ENCODE assay signal across 1 cellular context in the genomic region with DNA sequence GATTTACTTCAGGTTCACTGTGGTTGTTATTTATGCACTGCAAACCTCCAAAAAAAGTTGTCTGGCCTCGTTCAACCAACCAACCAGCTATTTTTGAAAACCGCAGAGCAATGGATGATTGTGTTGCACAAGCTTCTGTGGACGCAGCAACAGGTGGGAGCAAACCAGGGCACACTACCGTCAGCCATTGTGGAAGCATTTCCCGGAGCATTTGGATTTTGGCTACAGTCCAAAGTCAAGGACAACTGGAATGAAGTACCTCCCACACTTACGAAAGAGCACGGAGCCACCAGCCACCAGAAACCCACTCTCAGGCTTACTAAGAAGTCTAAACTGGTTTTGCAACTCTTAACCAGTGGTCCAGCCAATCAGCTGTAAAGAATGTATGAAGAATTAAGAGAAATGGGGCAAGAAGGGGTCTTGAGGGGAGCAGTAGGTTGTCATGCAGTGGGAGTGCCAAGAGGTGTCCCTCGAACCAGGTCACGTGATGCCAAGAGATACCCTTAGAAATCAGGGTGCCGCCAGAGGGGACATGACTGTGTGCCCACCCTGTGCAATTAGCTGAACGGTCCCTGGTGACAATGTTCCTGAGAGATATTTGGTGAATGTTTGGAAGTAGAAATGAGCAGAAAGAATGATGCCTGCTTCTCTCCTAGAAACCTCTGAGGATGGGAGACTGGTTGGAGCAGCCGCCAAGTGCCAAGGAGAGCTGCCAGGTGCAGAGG.
TF ChIP-seq lines count a peak whose summit lies in the region.

No MANE protein-coding gene starts in this region.

TF ChIP-seq in K562, 482 proteins besides CTCF, POLR2A, EP300 and RAD21 (continued from another document):
- TF ChIP-seq, protein P1, sequence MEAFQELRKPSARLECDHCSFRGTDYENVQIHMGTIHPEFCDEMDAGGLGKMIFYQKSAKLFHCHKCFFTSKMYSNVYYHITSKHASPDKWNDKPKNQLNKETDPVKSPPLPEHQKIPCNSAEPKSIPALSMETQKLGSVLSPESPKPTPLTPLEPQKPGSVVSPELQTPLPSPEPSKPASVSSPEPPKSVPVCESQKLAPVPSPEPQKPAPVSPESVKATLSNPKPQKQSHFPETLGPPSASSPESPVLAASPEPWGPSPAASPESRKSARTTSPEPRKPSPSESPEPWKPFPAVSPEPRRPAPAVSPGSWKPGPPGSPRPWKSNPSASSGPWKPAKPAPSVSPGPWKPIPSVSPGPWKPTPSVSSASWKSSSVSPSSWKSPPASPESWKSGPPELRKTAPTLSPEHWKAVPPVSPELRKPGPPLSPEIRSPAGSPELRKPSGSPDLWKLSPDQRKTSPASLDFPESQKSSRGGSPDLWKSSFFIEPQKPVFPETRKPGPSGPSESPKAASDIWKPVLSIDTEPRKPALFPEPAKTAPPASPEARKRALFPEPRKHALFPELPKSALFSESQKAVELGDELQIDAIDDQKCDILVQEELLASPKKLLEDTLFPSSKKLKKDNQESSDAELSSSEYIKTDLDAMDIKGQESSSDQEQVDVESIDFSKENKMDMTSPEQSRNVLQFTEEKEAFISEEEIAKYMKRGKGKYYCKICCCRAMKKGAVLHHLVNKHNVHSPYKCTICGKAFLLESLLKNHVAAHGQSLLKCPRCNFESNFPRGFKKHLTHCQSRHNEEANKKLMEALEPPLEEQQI (IDR thresholded peaks at IDR 0.05): no peak
- TF ChIP-seq EP400 (IDR thresholded peaks at IDR 0.05) (no peak), RBM34 (IDR thresholded peaks at IDR 0.05; ENCODE audit: borderline replicate concordance, insufficient read depth, low read length) (no peak), NFIC (IDR thresholded peaks at IDR 0.05) (peak; percentile 13; the same call in 1 of the 2 replicates), ATF7 (IDR thresholded peaks at IDR 0.05) (no peak), RAD51 (IDR thresholded peaks at IDR 0.05; ENCODE audit: borderline replicate concordance, low read depth) (peak; percentile 36; the same call in 1 of the 2 replicates), ARID2 (IDR thresholded peaks at IDR 0.05) (no peak), EHMT2 (IDR thresholded peaks at IDR 0.05) (no peak), MXI1 (IDR thresholded peaks at IDR 0.05; ENCODE audit: low read depth, low read length) (no peak), TRIM24 (IDR thresholded peaks at IDR 0.05) (no peak), GABPB2 (CRISPR knock-in tag; conservative IDR thresholded peaks at IDR 0.05) (no peak), FOXA1 (IDR thresholded peaks at IDR 0.05; ENCODE audit: borderline replicate concordance) (no peak), TCF3 (CRISPR knock-in tag; IDR thresholded peaks at IDR 0.05) (no peak), PRPF4 (IDR thresholded peaks at IDR 0.05; ENCODE audit: insufficient read depth, low read depth, low read length, poor library complexity, severe bottlenecking) (no peak)
- TF ChIP-seq, protein P2, sequence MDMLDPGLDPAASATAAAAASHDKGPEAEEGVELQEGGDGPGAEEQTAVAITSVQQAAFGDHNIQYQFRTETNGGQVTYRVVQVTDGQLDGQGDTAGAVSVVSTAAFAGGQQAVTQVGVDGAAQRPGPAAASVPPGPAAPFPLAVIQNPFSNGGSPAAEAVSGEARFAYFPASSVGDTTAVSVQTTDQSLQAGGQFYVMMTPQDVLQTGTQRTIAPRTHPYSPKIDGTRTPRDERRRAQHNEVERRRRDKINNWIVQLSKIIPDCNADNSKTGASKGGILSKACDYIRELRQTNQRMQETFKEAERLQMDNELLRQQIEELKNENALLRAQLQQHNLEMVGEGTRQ (CRISPR knock-in tag; IDR thresholded peaks at IDR 0.05): peak; percentile 40; the same call in 1 of the 2 replicates
- TF ChIP-seq, protein P3, sequence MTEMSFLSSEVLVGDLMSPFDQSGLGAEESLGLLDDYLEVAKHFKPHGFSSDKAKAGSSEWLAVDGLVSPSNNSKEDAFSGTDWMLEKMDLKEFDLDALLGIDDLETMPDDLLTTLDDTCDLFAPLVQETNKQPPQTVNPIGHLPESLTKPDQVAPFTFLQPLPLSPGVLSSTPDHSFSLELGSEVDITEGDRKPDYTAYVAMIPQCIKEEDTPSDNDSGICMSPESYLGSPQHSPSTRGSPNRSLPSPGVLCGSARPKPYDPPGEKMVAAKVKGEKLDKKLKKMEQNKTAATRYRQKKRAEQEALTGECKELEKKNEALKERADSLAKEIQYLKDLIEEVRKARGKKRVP (CRISPR knock-in tag; IDR thresholded peaks at IDR 0.05): no peak
